ENCODE assay signal across 18 cellular contexts in genomic region chr3:48759071-48759470, GRCh38. TPM values are rescaled to one million over a fixed set of nuclear protein-coding genes. Genes with fewer than 3 reads are reported as not detected.
DNase-seq lines count a peak whose midpoint lies in the region; ATAC-seq and TF ChIP-seq lines count a peak whose summit lies in the region.
"Had no signal": no experiment of that assay in that cellular context is flagged by ENCODE, and none has a peak within 500 bp of the region (broad histone marks: within the 10 kb centered on the region; RNA-seq: fewer than 3 reads in every experiment).

No MANE protein-coding gene starts in this region.

- peaks cover 3% of the 10 kb centered on the region for H3K4me1 Mint-ChIP-seq in T-helper 17 cell
- peaks cover 3% of the 10 kb centered on the region for H3K4me1 Mint-ChIP-seq in endothelial cell (ENCODE audit: unreplicated experiment)
- H3K4me1 Mint-ChIP-seq: B cell had no signal

- H3K36me3 Mint-ChIP-seq in T-helper 17 cell (ENCODE audit: low read depth) (peaks cover 4% of the 10 kb centered on the region), endothelial cell (ENCODE audit: low read depth, unreplicated experiment) (peaks cover 11% of the 10 kb centered on the region)

- no peak overlapping the region for H3K4me2 ChIP-seq in hepatocyte
- H3K4me2 ChIP-seq: BLaER1 had no signal

- H4K20me1 ChIP-seq in hepatocyte (ENCODE audit: insufficient read depth, poor library complexity, severe bottlenecking) = no peaks in the 10 kb centered on the region
- H4K20me1 ChIP-seq: BLaER1 had no signal

- H3K27me3 Mint-ChIP-seq in T-helper 17 cell (no peaks in the 10 kb centered on the region), endothelial cell (ENCODE audit: unreplicated experiment) (peaks cover 1% of the 10 kb centered on the region)
- H3K27me3 Mint-ChIP-seq: B cell; CD4-positive, CD25-positive, alpha-beta regulatory T cell had no signal

- H3K4me1 ChIP-seq in hepatocyte (ENCODE audit: insufficient read depth) (peaks cover 3% of the 10 kb centered on the region), spleen (peaks cover 0 to 13% (median 2%) of the 10 kb centered on the region in 6 donors)

- intact Hi-C loops in spleen (cut with DNase I; ENCODE audit: low total_unique reads) = no loop called here

- H3K4me3 Mint-ChIP-seq in T-helper 17 cell (no peak overlapping the region), endothelial cell (ENCODE audit: unreplicated experiment) (peak overlapping the region; percentile 60)
- H3K4me3 Mint-ChIP-seq: B cell; CD4-positive, CD25-positive, alpha-beta regulatory T cell; CD8-positive, alpha-beta T cell had no signal

- H3K9me3 Mint-ChIP-seq in endothelial cell (ENCODE audit: unreplicated experiment) = no peaks in the 10 kb centered on the region
- H3K9me3 Mint-ChIP-seq: CD4-positive, CD25-positive, alpha-beta regulatory T cell; CD8-positive, alpha-beta T cell had no signal

- no peak for TF ChIP-seq POLR2A in spleen (IDR thresholded peaks at IDR 0.05)

- H3K4me3 ChIP-seq in hepatocyte = no peak overlapping the region
- H3K4me3 ChIP-seq in spleen = no peak overlapping the region
- H3K4me3 ChIP-seq: BLaER1, GM12878, GM23248 had no signal

- ATAC-seq in T-helper 17 cell = no peak
- no peak for ATAC-seq in GM19023 (IDR thresholded peaks at IDR 0.05; ENCODE audit: unreplicated experiment)
- no peak for ATAC-seq in GM18870 (IDR thresholded peaks at IDR 0.05; ENCODE audit: unreplicated experiment)
- ATAC-seq: CD8-positive, alpha-beta T cell; GM12878 had no signal

- H3K9me3 ChIP-seq in T-helper 17 cell (ENCODE audit: control insufficient read depth, low read length, poor library complexity, severe bottlenecking) = no peaks in the 10 kb centered on the region
- no peaks in the 10 kb centered on the region for H3K9me3 ChIP-seq in hepatocyte (ENCODE audit: low read depth)
- no peaks in the 10 kb centered on the region for H3K9me3 ChIP-seq in spleen
- H3K9me3 ChIP-seq: BLaER1, Caco-2 had no signal

- no peak overlapping the region for H2AFZ ChIP-seq in hepatocyte
- H2AFZ ChIP-seq: GM23248 had no signal

- no peaks in the 10 kb centered on the region for H3K27me3 ChIP-seq in hepatocyte
- H3K27me3 ChIP-seq in spleen (replicated peaks in 1 of 7) = no peaks in the 10 kb centered on the region
- H3K27me3 ChIP-seq: BLaER1 had no signal

- DNase-seq in T-helper 17 cell (no peak), endothelial cell (ENCODE audit: low spot score) (no peak), hepatocyte (ENCODE audit: low spot score) (no peak), spleen (no peak)
- DNase-seq: Caco-2; CD4-positive, CD25-positive, alpha-beta regulatory T cell; CD8-positive, alpha-beta T cell; DMS153; DND-41; GM23248; H7; HCEC 1CT had no signal

- no peak for TF ChIP-seq CTCF in endothelial cell (IDR thresholded peaks at IDR 0.05; ENCODE audit: unreplicated experiment)
- TF ChIP-seq CTCF in hepatocyte (IDR thresholded peaks at IDR 0.05; ENCODE audit: poor library complexity) = no peak
- no peak for TF ChIP-seq CTCF in spleen (IDR thresholded peaks at IDR 0.05 in 8 of 11, conservative IDR thresholded peaks at IDR 0.05 in 3 of 11)

- H3K36me3 ChIP-seq in hepatocyte (replicated peaks; ENCODE audit: insufficient read depth, low read depth) (no peaks in the 10 kb centered on the region), spleen (peaks cover 0 to 100% (median 25%) of the 10 kb centered on the region in 6 donors)

- H3K79me2 ChIP-seq in hepatocyte = no peaks in the 10 kb centered on the region

- no peaks in the 10 kb centered on the region for H3K9me2 ChIP-seq in hepatocyte (replicated peaks; ENCODE audit: insufficient read depth)

- 100% methylated on average over 4 of the region's 4 CpGs for WGBS in hepatocyte (ENCODE audit: low lambda C conversion rate, missing lambda C conversion rate)
- 93 to 100% (median 97%) methylated on average over 3 to 4 of the region's 4 CpGs for WGBS in spleen, 5 donors

- H3K27ac ChIP-seq in hepatocyte = peak overlapping the region; percentile 16
- H3K27ac ChIP-seq in spleen = no peak overlapping the region
- H3K27ac ChIP-seq: BLaER1, C4-2B, GM23248 had no signal

- H3K27ac Mint-ChIP-seq in T-helper 17 cell (peak overlapping the region; percentile 21), endothelial cell (ENCODE audit: unreplicated experiment) (no peak overlapping the region)
- H3K27ac Mint-ChIP-seq: B cell; CD4-positive, CD25-positive, alpha-beta regulatory T cell; CD8-positive, alpha-beta T cell had no signal

RNA-seq across cellular contexts. Expression of gene IP6K2, which starts 42.0 kb away (rescaled TPM):
- total RNA-seq in T-helper 17 cell (100 to 1,000 TPM in 1 of 2 donors, 10 to 100 TPM in 1; 93.7 to 116 TPM), endothelial cell (ENCODE audit: unreplicated experiment) (87.9 TPM), hepatocyte (99.3 and 112 TPM in 2 replicates), spleen (100 to 1,000 TPM in 1 of 7 donors, 10 to 100 TPM in 6; 62.1 to 105 (median 74.8) TPM)
- polyA plus RNA-seq in hepatocyte (155 and 169 TPM in 2 replicates), spleen (10 to 100 TPM; 64.8 to 81.5 (median 79.1) TPM)
